9 cellular contexts compared by ENCODE assay signal in genomic region chr12:76535170-76535569, GRCh38.
"Had no signal": no experiment of that assay in that cellular context is flagged by ENCODE, and none has a peak within 500 bp of the region (broad histone marks: within the 10 kb centered on the region; RNA-seq: fewer than 3 reads in every experiment).

No MANE protein-coding gene starts in this region.

- H3K4me2 ChIP-seq: KMS-11 had no signal

- H3K9me3 ChIP-seq: HAP-1 had no signal

- H3K36me3 ChIP-seq: HAP-1 had no signal

- DNase-seq: GM23248, GOT3, H7, IMR-90, KBM-7 had no signal

- ATAC-seq: HCT116 had no signal

- H3K4me3 ChIP-seq: GM23248, HAP-1 had no signal

- H3K9ac ChIP-seq: GM23248, KMS-11 had no signal

- FAIRE-seq: HTR-8/SVneo had no signal

- H2AFZ ChIP-seq: GM23248 had no signal

- H3K27ac ChIP-seq: GM23248, KMS-11 had no signal
